ENCODE assay signal across 19 cellular contexts in the genomic region with DNA sequence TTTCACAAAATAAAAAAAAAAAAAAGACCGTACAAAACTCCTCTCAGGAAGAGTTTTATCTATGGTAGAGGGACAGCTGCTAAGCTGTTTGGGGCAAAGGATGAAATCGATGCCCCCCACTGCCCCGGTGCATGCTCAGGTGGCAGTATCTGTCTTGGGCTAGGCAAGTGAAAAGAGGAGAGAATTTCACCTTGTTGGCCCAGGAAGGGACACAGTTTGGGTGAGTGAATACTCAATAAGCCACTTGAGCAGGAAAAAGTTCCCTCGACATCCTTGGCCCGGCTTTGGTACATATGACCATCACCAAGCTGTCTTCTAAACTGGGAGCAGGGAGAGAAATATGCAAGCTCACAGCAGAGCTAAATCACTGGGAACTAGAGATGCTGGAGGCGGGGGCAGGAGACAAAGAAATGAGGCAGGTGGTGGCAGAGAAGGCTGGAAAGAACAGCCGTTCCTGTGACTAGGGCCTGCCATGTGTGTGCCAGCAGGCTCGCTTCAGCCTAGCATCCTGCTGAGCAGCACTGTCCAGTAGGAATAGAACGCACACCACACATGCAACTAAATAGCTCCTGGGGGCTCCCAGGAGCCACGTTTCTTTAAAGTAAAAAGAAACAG.
DNase-seq lines count a peak whose midpoint lies in the region; FAIRE-seq lines count a peak whose summit lies in the region.
"Had no signal": no experiment of that assay in that cellular context is flagged by ENCODE, and none has a peak within 500 bp of the region (broad histone marks: within the 10 kb centered on the region; RNA-seq: fewer than 3 reads in every experiment).

No MANE protein-coding gene starts in this region.

- peaks cover 8% of the 10 kb centered on the region for H3K36me3 Mint-ChIP-seq in T-helper 1 cell treated with Interleukin-12 subunit alpha and Interleukin-12 subunit beta and Interleukin-4 antibody, amounts not matched to agents 30 μg/mL and 1 μg/mL, for 36 hours (ENCODE audit: low read depth)
- H3K36me3 Mint-ChIP-seq: T-cell had no signal

- no peak overlapping the region for H3K4me3 Mint-ChIP-seq in T-helper 1 cell treated with Interleukin-12 subunit alpha and Interleukin-12 subunit beta and Interleukin-4 antibody, amounts not matched to agents 30 μg/mL and 1 μg/mL, for 36 hours
- H3K4me3 Mint-ChIP-seq: activated CD4-positive, alpha-beta T cell treated with anti-CD3 and anti-CD28 coated beads for 36 hours had no signal

- no peak for FAIRE-seq in urothelium cell line (lab: Jason Lieb, UNC)
- FAIRE-seq: A549, small intestine had no signal

- no peaks in the 10 kb centered on the region for H3K9me3 Mint-ChIP-seq in T-helper 1 cell treated with Interleukin-12 subunit alpha and Interleukin-12 subunit beta and Interleukin-4 antibody, amounts not matched to agents 30 μg/mL and 1 μg/mL, for 36 hours
- H3K9me3 Mint-ChIP-seq: CD8-positive, alpha-beta memory T cell; T-cell had no signal

- H3K27ac Mint-ChIP-seq in T-helper 1 cell treated with Interleukin-12 subunit alpha and Interleukin-12 subunit beta and Interleukin-4 antibody, amounts not matched to agents 30 μg/mL and 1 μg/mL, for 36 hours: peak overlapping the region; percentile 97

- DNase-seq in T-helper 1 cell (no peak), NCI-H2227 treated with DMSO at 0.1 percent for 48 hours (lab: John Stamatoyannopoulos, UW) (peak; percentile 49), caudate nucleus (lab: John Stamatoyannopoulos, UW) (peak in 34 of 61 donors; percentile 10 to 86 (median 28)), retina (peak; percentile 50), urothelium cell line (ENCODE audit: low spot score) (no peak), amniotic stem cell (lab: John Stamatoyannopoulos, UW) (no peak)
- no peak for DNase-seq in stimulated activated CD4-positive, alpha-beta T cell treated with anti-CD3 and anti-CD28 coated beads, Interleukin-4, amount 100 ng/mL, for 4 hours
- DNase-seq: activated CD4-positive, alpha-beta T cell treated with anti-CD3 and anti-CD28 coated beads for 36 hours; activated effector memory CD4-positive, alpha-beta T cell treated with anti-CD3 and anti-CD28 coated beads, Interleukin-2, amount 50 U/mL, for 16 hours; brain microvascular endothelial cell; CD8-positive, alpha-beta memory T cell; foreskin fibroblast; H7; lower lobe of right lung; NCI-H2029 treated with DMSO at 0.1 percent for 48 hours; small intestine; T-cell had no signal

- no peaks in the 10 kb centered on the region for H3K27me3 Mint-ChIP-seq in T-helper 1 cell treated with Interleukin-12 subunit alpha and Interleukin-12 subunit beta and Interleukin-4 antibody, amounts not matched to agents 30 μg/mL and 1 μg/mL, for 36 hours (ENCODE audit: low read depth)
- H3K27me3 Mint-ChIP-seq: activated CD4-positive, alpha-beta T cell treated with anti-CD3 and anti-CD28 coated beads for 36 hours; T-cell had no signal

- peaks cover 47% of the 10 kb centered on the region for H3K4me1 Mint-ChIP-seq in T-helper 1 cell treated with Interleukin-12 subunit alpha and Interleukin-12 subunit beta and Interleukin-4 antibody, amounts not matched to agents 30 μg/mL and 1 μg/mL, for 36 hours (ENCODE audit: low read depth)

- peak overlapping the region; percentile 40 for H3K27ac ChIP-seq in caudate nucleus (ENCODE audit: low read depth, low read length)
- H3K27ac ChIP-seq: brain microvascular endothelial cell, lower lobe of right lung had no signal

Comparison
In these comparisons a context has a peak if more than half of its experiments do, and no peak if none do; other contexts are left out.
1. DNase-seq: peak in NCI-H2227 treated with DMSO at 0.1 percent for 48 hours (single experiment), caudate nucleus (34 of 61) and retina (single experiment); none in T-helper 1 cell (0 of 5), urothelium cell line (single experiment), amniotic stem cell (single experiment) and stimulated activated CD4-positive, alpha-beta T cell treated with anti-CD3 and anti-CD28 coated beads, Interleukin-4, amount 100 ng/mL, for 4 hours (0 of 2).